ENCODE assay signal across 8 cellular contexts in the genomic region with DNA sequence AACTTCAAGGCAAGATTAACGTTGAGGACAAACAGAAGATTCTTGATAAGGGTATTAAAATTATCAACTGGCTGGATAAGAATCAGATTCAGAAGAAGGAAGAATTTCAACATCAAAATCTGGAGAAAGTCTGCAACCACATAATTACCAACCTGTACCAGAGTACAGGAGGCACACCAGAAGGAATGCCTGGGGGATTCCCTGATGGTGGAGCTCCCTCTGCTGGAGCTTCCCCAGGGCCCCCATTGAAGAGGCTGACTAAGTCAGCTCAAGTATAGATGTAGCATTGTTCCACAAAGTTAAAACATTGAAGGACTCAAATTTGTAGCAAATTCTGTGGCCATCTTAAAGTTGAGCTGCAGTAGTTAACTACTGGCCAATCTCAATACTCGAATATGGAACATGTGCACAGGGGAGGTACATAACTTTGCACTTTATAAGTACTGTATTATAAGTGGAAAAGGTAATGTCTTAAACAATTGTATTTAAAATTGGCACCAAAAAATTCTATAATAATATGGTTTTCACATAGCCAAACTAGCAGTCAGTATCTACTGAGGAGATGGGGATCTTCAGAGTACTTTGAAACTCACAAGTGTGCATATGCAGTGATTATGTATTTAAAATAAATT.
DNase-seq lines count a peak whose midpoint lies in the region; ATAC-seq and TF ChIP-seq lines count a peak whose summit lies in the region.

No MANE protein-coding gene starts in this region.

- no peak for DNase-seq in AG09309 (ENCODE audit: low read depth)
- DNase-seq in SK-N-SH = peak; percentile 0
- peak; percentile 12 for DNase-seq in hepatic stellate cell (ENCODE audit: low spot score)
- no peak for DNase-seq in SK-N-DZ (ENCODE audit: low spot score)
- no peak for DNase-seq in NCI-H446 (lab: John Stamatoyannopoulos, UW)

- H3K27ac Mint-ChIP-seq in activated T-helper 17 cell treated with anti-CD3 and anti-CD28 coated beads, Interleukin-2, amount 50 U/mL, for 72 hours = no peak overlapping the region

- H3K9ac ChIP-seq in SK-N-SH = no peak overlapping the region

- H2AFZ ChIP-seq in SK-N-SH (ENCODE audit: low read depth) = no peak overlapping the region

- no peak overlapping the region for H3K27ac ChIP-seq in SK-N-SH (ENCODE audit: low read depth in 2 of 2, low read length in 1 of 2)

- no peaks in the 10 kb centered on the region for H3K36me3 ChIP-seq in SK-N-SH (replicated peaks in 1 of 2; ENCODE audit: control insufficient read depth in 1 of 2, insufficient read depth in 2 of 2, low read length in 1 of 2)

- no peaks in the 10 kb centered on the region for H3K9me2 ChIP-seq in SK-N-SH

- peak; percentile 30 for TF ChIP-seq RAD21 in SK-N-SH (IDR thresholded peaks at IDR 0.05; ENCODE audit: low read length)

- H3K27me3 ChIP-seq in SK-N-SH (ENCODE audit: insufficient read depth) = no peaks in the 10 kb centered on the region

- H3K4me3 Mint-ChIP-seq in activated T-helper 17 cell treated with anti-CD3 and anti-CD28 coated beads, Interleukin-2, amount 50 U/mL, for 72 hours = no peak overlapping the region

- TF ChIP-seq EP300 in SK-N-SH (IDR thresholded peaks at IDR 0.05; ENCODE audit: borderline replicate concordance in 1 of 2, low read depth in 1 of 2, low read length in 1 of 2) = no peak

- H4K20me1 ChIP-seq in SK-N-SH (ENCODE audit: insufficient read depth) = no peaks in the 10 kb centered on the region

- no peaks in the 10 kb centered on the region for H3K9me3 ChIP-seq in SK-N-SH

- peaks cover 5% of the 10 kb centered on the region for H3K9me3 Mint-ChIP-seq in activated T-helper 17 cell treated with anti-CD3 and anti-CD28 coated beads, Interleukin-2, amount 50 U/mL, for 72 hours

- peak; percentile 54 for ATAC-seq in GM18517 (IDR thresholded peaks at IDR 0.05; ENCODE audit: unreplicated experiment)
- ATAC-seq in HG02973 (IDR thresholded peaks at IDR 0.05; ENCODE audit: unreplicated experiment) = peak; percentile 81
- no peak for ATAC-seq in activated T-helper 17 cell treated with anti-CD3 and anti-CD28 coated beads, Interleukin-2, amount 50 U/mL, for 72 hours (replicated peaks)

- H3K4me3 ChIP-seq in AG09309 (ENCODE audit: control insufficient read depth, low read depth, low read length) (no peak overlapping the region), SK-N-SH (ENCODE audit: low read depth in 2 of 2, low read length in 1 of 2) (no peak overlapping the region)

- H3K4me2 ChIP-seq in SK-N-SH = no peak overlapping the region

- TF ChIP-seq CTCF in AG09309 (IDR thresholded peaks at IDR 0.05; ENCODE audit: control insufficient read depth, insufficient read depth, low read depth, low read length, missing control alignments) = peak; percentile 74
- peak; percentile 50 for TF ChIP-seq CTCF in SK-N-SH (IDR thresholded peaks at IDR 0.05)

- POLR2A ChIA-PET in SK-N-SH (lab: Yijun Ruan, JAX) = no interaction called here

- no peaks in the 10 kb centered on the region for H3F3A ChIP-seq in SK-N-SH (replicated peaks; ENCODE audit: insufficient read depth)

- WGBS in SK-N-SH (ENCODE audit: low lambda C conversion rate) = 2% methylated on average over 2 of the region's 2 CpGs

- H3K79me2 ChIP-seq in SK-N-SH (ENCODE audit: insufficient read depth) = no peaks in the 10 kb centered on the region

- no peaks in the 10 kb centered on the region for H3K36me3 Mint-ChIP-seq in activated T-helper 17 cell treated with anti-CD3 and anti-CD28 coated beads, Interleukin-2, amount 50 U/mL, for 72 hours (ENCODE audit: low read depth)

- no peaks in the 10 kb centered on the region for H3K4me1 Mint-ChIP-seq in activated T-helper 17 cell treated with anti-CD3 and anti-CD28 coated beads, Interleukin-2, amount 50 U/mL, for 72 hours

- CTCF ChIA-PET in SK-N-SH (lab: Yijun Ruan, JAX) = interaction anchor here (1.0 to 1.8 kb wide), 3 partner anchors 10 to 32 kb away, joined by 3 to 4 read pairs (median 3); no protein-coding TSS in a partner anchor

- no peaks in the 10 kb centered on the region for H3K4me1 ChIP-seq in SK-N-SH (ENCODE audit: control insufficient read depth in 1 of 2, insufficient read depth in 2 of 2, low read depth in 1 of 2, low read length in 1 of 2)

- peaks cover 4% of the 10 kb centered on the region for H3K27me3 Mint-ChIP-seq in activated T-helper 17 cell treated with anti-CD3 and anti-CD28 coated beads, Interleukin-2, amount 50 U/mL, for 72 hours

TF ChIP-seq in SK-N-SH, 30 proteins besides CTCF, POLR2A, EP300 and RAD21:
- TF ChIP-seq JUND (IDR thresholded peaks at IDR 0.05) (no peak), FOXM1 (IDR thresholded peaks at IDR 0.05; ENCODE audit: low read depth) (no peak), FOXJ3 (CRISPR knock-in tag; IDR thresholded peaks at IDR 0.05) (no peak), NRF1 (IDR thresholded peaks at IDR 0.05; ENCODE audit: low read depth, low read length) (no peak)

Comparison
In these comparisons a context has a peak if more than half of its experiments do, and no peak if none do; other contexts are left out.
1. DNase-seq: peak in SK-N-SH (single experiment) and hepatic stellate cell (single experiment); none in AG09309 (single experiment), SK-N-DZ (single experiment) and NCI-H446 (0 of 2).